ENCODE assay signal across 12 cellular contexts in the genomic region with DNA sequence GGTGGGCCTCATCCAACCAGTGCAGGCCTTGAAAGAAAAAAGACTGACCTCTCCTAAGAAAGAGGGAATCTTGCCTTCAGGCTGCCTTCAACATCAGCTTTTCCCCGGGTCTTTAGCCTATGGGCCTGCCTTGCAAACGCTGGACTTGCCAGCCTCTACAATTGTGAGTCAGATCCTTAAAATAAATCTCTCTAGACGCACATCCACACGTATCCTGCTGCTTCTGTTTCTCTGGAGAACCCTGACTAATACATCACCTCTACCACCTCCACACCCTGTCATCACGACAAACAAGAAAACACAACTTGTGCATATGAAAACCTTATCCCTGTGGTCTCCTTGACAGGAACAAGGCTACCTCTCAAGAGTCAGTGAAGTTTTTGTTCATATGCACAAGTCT. TPM values are rescaled to one million over a fixed set of nuclear protein-coding genes. Genes with fewer than 3 reads are reported as not detected.
A peak's percentile ranks its signal among the peaks of the same experiment; 100 is the strongest.
DNase-seq lines count a peak whose midpoint lies in the region; ATAC-seq and TF ChIP-seq lines count a peak whose summit lies in the region.
"Had no signal": no experiment of that assay in that cellular context is flagged by ENCODE, and none has a peak within 500 bp of the region (broad histone marks: within the 10 kb centered on the region; RNA-seq: fewer than 3 reads in every experiment).

No MANE protein-coding gene starts in this region.

- peaks cover 43% of the 10 kb centered on the region for H3K4me1 ChIP-seq in Panc1 (ENCODE audit: control insufficient read depth, insufficient read depth, low read length)
- peaks cover 0 to 14% of the 10 kb centered on the region in 2 donors for H3K4me1 ChIP-seq in thyroid gland

- no peaks in the 10 kb centered on the region for H3K27me3 ChIP-seq in Panc1 (ENCODE audit: control insufficient read depth, insufficient read depth, low read length)
- H3K27me3 ChIP-seq in thyroid gland, result no peaks in the 10 kb centered on the region
- H3K27me3 ChIP-seq: adrenal gland had no signal

- H3K36me3 ChIP-seq in Panc1 (ENCODE audit: control insufficient read depth, insufficient read depth, low read length) (no peaks in the 10 kb centered on the region), thyroid gland (no peaks in the 10 kb centered on the region)
- H3K36me3 ChIP-seq: adrenal gland had no signal

- in situ Hi-C loops in Panc1 (cut with HindIII; ENCODE audit: low pct_unique_long_range_greater_than_20kb, low sequenced_read_pairs), result no loop called here

- H3K27ac ChIP-seq in Panc1 (ENCODE audit: low read length) (no peak overlapping the region), epithelial cell of prostate (peak overlapping the region; percentile 49), thyroid gland (no peak overlapping the region)
- H3K27ac ChIP-seq: adrenal gland had no signal

- TF ChIP-seq CTCF in Panc1 (IDR thresholded peaks at IDR 0.05) (no peak), thyroid gland (IDR thresholded peaks at IDR 0.05) (no peak)

- POLR2A ChIA-PET in Panc1 (lab: Charles Lee), result no interaction called here

- 65 to 67% methylated on average over 5 of the region's 5 CpGs for WGBS in thyroid gland, 2 donors

- ATAC-seq in Panc1, result peak; percentile 78
- ATAC-seq in HG03565 (IDR thresholded peaks at IDR 0.05; ENCODE audit: unreplicated experiment), result no peak

- H3K9me3 ChIP-seq in Panc1 (ENCODE audit: control insufficient read depth, insufficient read depth, low read depth, low read length) (peaks cover 4% of the 10 kb centered on the region; the same call in 1 of the 2 replicates), thyroid gland (no peaks in the 10 kb centered on the region)
- H3K9me3 ChIP-seq: adrenal gland had no signal

- TF ChIP-seq POLR2A in thyroid gland (IDR thresholded peaks at IDR 0.05), result no peak

- H3K4me3 ChIP-seq in Panc1 (ENCODE audit: low read depth in 2 of 2, low read length in 2 of 2) (no peak overlapping the region), thyroid gland (replicated peaks in 1 of 3) (no peak overlapping the region)
- H3K4me3 ChIP-seq: adrenal gland had no signal

- DNase-seq in Ammon's horn (ENCODE audit: low spot score), result peak; percentile 16
- DNase-seq in Panc1 (ENCODE audit: low read depth, low spot score), result peak; percentile 52
- peak; percentile 64 for DNase-seq in epithelial cell of prostate (ENCODE audit: low read depth, low spot score)
- DNase-seq in non-pigmented ciliary epithelial cell (ENCODE audit: low read depth), result peak; percentile 92
- no peak for DNase-seq in thyroid gland
- no peak for DNase-seq in NCI-H524 treated with DMSO at 0.1 percent for 48 hours (lab: John Stamatoyannopoulos, UW)
- no peak for DNase-seq in NCI-H128 (lab: John Stamatoyannopoulos, UW; ENCODE audit: unreplicated experiment)
- DNase-seq: H9, NCI-H187, SHP77 had no signal

- no TSS peak for BruUV-seq in Panc1 (replicated peaks; lab: Mats Ljungman, UMichigan)

- intact Hi-C loops in Panc1 (cut with micrococcal nuclease; ENCODE audit: unreplicated experiment) (no loop called here), thyroid gland (cut with DNase I) (no loop called here)

- CTCF ChIA-PET in Panc1 (lab: Charles Lee), result no interaction called here

RNA-seq across cellular contexts. Expression of a gene that starts 11.8 kb away (rescaled TPM):
- total RNA-seq in Panc1 (2021; ENCODE audit: unreplicated experiment) (159 TPM), thyroid gland (100 to 1,000 TPM in 3 of 4 donors, 10 to 100 TPM in 1; 89.1 to 138 (median 131) TPM)
- 137 TPM for polyA plus RNA-seq in Panc1 (2012; ENCODE audit: insufficient read length)

Comparison
In these comparisons a context has a peak if more than half of its experiments do, and no peak if none do; other contexts are left out.
1. DNase-seq: peak in Ammon's horn (single experiment), Panc1 (single experiment), epithelial cell of prostate (single experiment) and non-pigmented ciliary epithelial cell (single experiment); none in thyroid gland (0 of 2), NCI-H524 treated with DMSO at 0.1 percent for 48 hours (single experiment) and NCI-H128 (single experiment).